ENCODE assay signal across 1 cellular context in genomic region chr17:40817103-40817682, GRCh38.
TF ChIP-seq lines count a peak whose summit lies in the region.

No MANE protein-coding gene starts in this region.

TF ChIP-seq in HepG2, 621 proteins besides CTCF, POLR2A, EP300 and RAD21 (continued from another document and continues in another):
- no peak for TF ChIP-seq AKNA (CRISPR knock-in tag; IDR thresholded peaks at IDR 0.05; ENCODE audit: borderline replicate concordance)
- no peak for TF ChIP-seq ZNF773 (CRISPR knock-in tag; IDR thresholded peaks at IDR 0.05; ENCODE audit: borderline replicate concordance)
- no peak for TF ChIP-seq ZNF256 (CRISPR knock-in tag; conservative IDR thresholded peaks at IDR 0.05)
- no peak for TF ChIP-seq ZNF687 (CRISPR knock-in tag; IDR thresholded peaks at IDR 0.05)
- TF ChIP-seq ONECUT2 (CRISPR knock-in tag; IDR thresholded peaks at IDR 0.05), result no peak
- TF ChIP-seq ZNF260 (CRISPR knock-in tag; IDR thresholded peaks at IDR 0.05; ENCODE audit: borderline replicate concordance, low read depth), result no peak
- TF ChIP-seq SP5 (CRISPR knock-in tag; IDR thresholded peaks at IDR 0.05; ENCODE audit: borderline replicate concordance, low read depth), result no peak
- TF ChIP-seq ZNF615 (CRISPR knock-in tag; IDR thresholded peaks at IDR 0.05; ENCODE audit: borderline replicate concordance), result no peak
- no peak for TF ChIP-seq ADNP (CRISPR knock-in tag; IDR thresholded peaks at IDR 0.05)
- no peak for TF ChIP-seq RCOR2 (CRISPR knock-in tag; IDR thresholded peaks at IDR 0.05)
- TF ChIP-seq ZNF790 (CRISPR knock-in tag; IDR thresholded peaks at IDR 0.05; ENCODE audit: borderline replicate concordance), result 0 out of 2 replicates have a peak, but pooled peaks have one; percentile 40
- TF ChIP-seq PREB (CRISPR knock-in tag; IDR thresholded peaks at IDR 0.05), result no peak
- TF ChIP-seq ZNF235 (CRISPR knock-in tag; IDR thresholded peaks at IDR 0.05; ENCODE audit: borderline replicate concordance), result 0 out of 2 replicates have a peak, but pooled peaks have one; percentile 32
- no peak for TF ChIP-seq ZNF614 (CRISPR knock-in tag; IDR thresholded peaks at IDR 0.05; ENCODE audit: borderline replicate concordance)
- no peak for TF ChIP-seq ZNF143 (CRISPR knock-in tag; IDR thresholded peaks at IDR 0.05)
- TF ChIP-seq ZNF776 (CRISPR knock-in tag; IDR thresholded peaks at IDR 0.05), result 0 out of 2 replicates have a peak, but pooled peaks have one; percentile 29
- no peak for TF ChIP-seq HDAC1 (CRISPR knock-in tag; IDR thresholded peaks at IDR 0.05)
- TF ChIP-seq, protein P1, sequence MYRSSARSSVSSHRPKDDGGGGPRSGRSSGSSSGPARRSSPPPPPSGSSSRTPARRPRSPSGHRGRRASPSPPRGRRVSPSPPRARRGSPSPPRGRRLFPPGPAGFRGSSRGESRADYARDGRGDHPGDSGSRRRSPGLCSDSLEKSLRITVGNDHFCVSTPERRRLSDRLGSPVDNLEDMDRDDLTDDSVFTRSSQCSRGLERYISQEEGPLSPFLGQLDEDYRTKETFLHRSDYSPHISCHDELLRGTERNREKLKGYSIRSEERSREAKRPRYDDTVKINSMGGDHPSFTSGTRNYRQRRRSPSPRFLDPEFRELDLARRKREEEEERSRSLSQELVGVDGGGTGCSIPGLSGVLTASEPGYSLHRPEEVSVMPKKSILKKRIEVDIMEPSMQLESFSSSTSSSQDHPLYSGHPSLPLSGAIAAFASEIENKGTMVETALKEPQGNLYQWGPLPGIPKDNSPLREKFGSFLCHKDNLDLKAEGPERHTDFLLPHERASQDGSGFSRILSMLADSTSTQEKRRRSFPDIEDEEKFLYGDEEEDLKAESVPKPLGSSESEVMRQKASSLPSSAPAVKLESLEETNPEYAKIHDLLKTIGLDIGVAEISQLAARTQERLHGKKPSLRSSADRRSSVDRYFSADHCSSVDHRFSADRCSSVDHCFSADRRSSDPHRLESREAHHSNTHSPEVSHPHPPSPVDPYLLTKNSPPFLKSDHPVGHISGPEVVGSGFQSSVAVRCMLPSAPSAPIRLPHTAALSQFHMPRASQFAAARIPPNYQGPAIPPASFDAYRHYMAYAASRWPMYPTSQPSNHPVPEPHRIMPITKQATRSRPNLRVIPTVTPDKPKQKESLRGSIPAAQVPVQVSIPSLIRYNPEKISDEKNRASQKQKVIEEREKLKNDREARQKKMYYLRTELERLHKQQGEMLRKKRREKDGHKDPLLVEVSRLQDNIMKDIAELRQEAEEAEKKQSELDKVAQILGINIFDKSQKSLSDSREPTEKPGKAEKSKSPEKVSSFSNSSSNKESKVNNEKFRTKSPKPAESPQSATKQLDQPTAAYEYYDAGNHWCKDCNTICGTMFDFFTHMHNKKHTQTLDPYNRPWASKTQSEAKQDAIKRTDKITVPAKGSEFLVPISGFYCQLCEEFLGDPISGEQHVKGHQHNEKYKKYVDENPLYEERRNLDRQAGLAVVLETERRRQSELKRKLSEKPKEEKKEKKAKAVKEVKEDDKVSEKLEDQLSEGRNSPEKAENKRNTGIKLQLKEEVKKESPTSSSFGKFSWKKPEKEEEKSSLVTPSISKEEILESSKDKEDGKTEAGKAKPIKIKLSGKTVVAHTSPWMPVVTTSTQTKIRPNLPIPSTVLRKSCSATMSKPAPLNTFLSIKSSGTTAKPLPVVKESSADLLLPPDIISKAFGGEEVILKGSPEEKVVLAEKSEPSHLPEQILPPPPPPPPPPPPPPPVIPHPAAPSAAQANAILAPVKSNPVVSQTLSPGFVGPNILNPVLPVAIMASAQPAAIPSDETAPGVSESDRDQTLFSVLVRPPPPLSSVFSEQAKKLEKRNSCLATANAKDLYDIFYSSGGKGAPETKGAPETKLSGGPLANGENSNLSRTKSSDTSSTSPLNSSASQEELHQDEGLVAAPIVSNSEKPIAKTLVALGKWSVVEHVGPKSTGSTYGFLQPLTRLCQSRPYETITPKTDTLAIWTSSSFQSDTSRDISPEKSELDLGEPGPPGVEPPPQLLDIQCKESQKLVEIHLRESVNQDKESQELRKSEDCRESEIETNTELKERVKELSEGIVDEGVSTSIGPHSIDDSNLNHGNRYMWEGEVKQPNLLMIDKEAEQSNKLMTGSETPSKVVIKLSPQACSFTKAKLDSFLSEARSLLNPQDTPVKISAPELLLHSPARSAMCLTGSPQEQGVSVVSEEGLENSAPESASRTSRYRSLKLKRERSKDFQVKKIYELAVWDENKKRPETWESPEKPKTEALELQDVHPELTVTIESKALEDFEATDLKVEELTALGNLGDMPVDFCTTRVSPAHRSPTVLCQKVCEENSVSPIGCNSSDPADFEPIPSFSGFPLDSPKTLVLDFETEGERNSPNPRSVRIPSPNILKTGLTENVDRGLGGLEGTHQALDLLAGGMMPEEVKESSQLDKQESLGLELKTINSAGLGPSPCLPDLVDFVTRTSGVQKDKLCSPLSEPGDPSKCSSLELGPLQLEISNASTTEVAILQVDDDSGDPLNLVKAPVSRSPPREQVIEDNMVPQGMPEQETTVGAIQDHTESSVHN (CRISPR knock-in tag; IDR thresholded peaks at IDR 0.05), result peak; percentile 89
- TF ChIP-seq NFE2L2 (IDR thresholded peaks at IDR 0.05; ENCODE audit: low read length), result no peak
- TF ChIP-seq NR2C2 (CRISPR knock-in tag; IDR thresholded peaks at IDR 0.05; ENCODE audit: borderline replicate concordance), result no peak
- TF ChIP-seq KLF9 (CRISPR knock-in tag; IDR thresholded peaks at IDR 0.05; ENCODE audit: low read depth), result no peak
- TF ChIP-seq TBX2 (CRISPR knock-in tag; IDR thresholded peaks at IDR 0.05; ENCODE audit: borderline replicate concordance), result no peak
- TF ChIP-seq ZNF432 (CRISPR knock-in tag; IDR thresholded peaks at IDR 0.05; ENCODE audit: borderline replicate concordance), result no peak
- TF ChIP-seq NR2F1 (CRISPR knock-in tag; IDR thresholded peaks at IDR 0.05), result no peak
- no peak for TF ChIP-seq RFXANK (CRISPR knock-in tag; IDR thresholded peaks at IDR 0.05)
- no peak for TF ChIP-seq ZNF33B (CRISPR knock-in tag; IDR thresholded peaks at IDR 0.05)
- TF ChIP-seq ZFY (CRISPR knock-in tag; IDR thresholded peaks at IDR 0.05), result no peak
- TF ChIP-seq HES4 (CRISPR knock-in tag; IDR thresholded peaks at IDR 0.05; ENCODE audit: borderline replicate concordance), result 0 out of 2 replicates have a peak, but pooled peaks have one; percentile 29
- TF ChIP-seq TFAP4 (IDR thresholded peaks at IDR 0.05; ENCODE audit: borderline replicate concordance, low read depth), result no peak
- TF ChIP-seq ZNF180 (CRISPR knock-in tag; IDR thresholded peaks at IDR 0.05; ENCODE audit: borderline replicate concordance, low read depth), result no peak
- TF ChIP-seq, protein P2, sequence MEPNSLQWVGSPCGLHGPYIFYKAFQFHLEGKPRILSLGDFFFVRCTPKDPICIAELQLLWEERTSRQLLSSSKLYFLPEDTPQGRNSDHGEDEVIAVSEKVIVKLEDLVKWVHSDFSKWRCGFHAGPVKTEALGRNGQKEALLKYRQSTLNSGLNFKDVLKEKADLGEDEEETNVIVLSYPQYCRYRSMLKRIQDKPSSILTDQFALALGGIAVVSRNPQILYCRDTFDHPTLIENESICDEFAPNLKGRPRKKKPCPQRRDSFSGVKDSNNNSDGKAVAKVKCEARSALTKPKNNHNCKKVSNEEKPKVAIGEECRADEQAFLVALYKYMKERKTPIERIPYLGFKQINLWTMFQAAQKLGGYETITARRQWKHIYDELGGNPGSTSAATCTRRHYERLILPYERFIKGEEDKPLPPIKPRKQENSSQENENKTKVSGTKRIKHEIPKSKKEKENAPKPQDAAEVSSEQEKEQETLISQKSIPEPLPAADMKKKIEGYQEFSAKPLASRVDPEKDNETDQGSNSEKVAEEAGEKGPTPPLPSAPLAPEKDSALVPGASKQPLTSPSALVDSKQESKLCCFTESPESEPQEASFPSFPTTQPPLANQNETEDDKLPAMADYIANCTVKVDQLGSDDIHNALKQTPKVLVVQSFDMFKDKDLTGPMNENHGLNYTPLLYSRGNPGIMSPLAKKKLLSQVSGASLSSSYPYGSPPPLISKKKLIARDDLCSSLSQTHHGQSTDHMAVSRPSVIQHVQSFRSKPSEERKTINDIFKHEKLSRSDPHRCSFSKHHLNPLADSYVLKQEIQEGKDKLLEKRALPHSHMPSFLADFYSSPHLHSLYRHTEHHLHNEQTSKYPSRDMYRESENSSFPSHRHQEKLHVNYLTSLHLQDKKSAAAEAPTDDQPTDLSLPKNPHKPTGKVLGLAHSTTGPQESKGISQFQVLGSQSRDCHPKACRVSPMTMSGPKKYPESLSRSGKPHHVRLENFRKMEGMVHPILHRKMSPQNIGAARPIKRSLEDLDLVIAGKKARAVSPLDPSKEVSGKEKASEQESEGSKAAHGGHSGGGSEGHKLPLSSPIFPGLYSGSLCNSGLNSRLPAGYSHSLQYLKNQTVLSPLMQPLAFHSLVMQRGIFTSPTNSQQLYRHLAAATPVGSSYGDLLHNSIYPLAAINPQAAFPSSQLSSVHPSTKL (CRISPR knock-in tag; IDR thresholded peaks at IDR 0.05), result no peak
- TF ChIP-seq NCOA2 (CRISPR knock-in tag; IDR thresholded peaks at IDR 0.05), result no peak
- no peak for TF ChIP-seq ZNF446 (CRISPR knock-in tag; IDR thresholded peaks at IDR 0.05)
- no peak for TF ChIP-seq GABPB1 (CRISPR knock-in tag; IDR thresholded peaks at IDR 0.05)
- 0 out of 2 replicates have a peak, but pooled peaks have one; percentile 33 for TF ChIP-seq DPF2 (CRISPR knock-in tag; IDR thresholded peaks at IDR 0.05; ENCODE audit: borderline replicate concordance, low read depth)
- TF ChIP-seq POLR2AphosphoS5 (IDR thresholded peaks at IDR 0.05; ENCODE audit: low read depth, low read length), result 0 out of 2 replicates have a peak, but pooled peaks have one; percentile 14
- TF ChIP-seq ZNF83 (CRISPR knock-in tag; IDR thresholded peaks at IDR 0.05; ENCODE audit: borderline replicate concordance), result no peak
- TF ChIP-seq RXRB (CRISPR knock-in tag; IDR thresholded peaks at IDR 0.05; ENCODE audit: borderline replicate concordance), result no peak
- no peak for TF ChIP-seq ZBTB1 (CRISPR knock-in tag; IDR thresholded peaks at IDR 0.05; ENCODE audit: borderline replicate concordance)
